Comparison of ENCODE assay signal across 1 cellular context in genomic region chr19:40414536-40415535, GRCh38.
TF ChIP-seq lines count a peak whose summit lies in the region.

No MANE protein-coding gene starts in this region.

TF ChIP-seq in H1, 55 proteins besides CTCF, POLR2A, EP300 and RAD21:
- TF ChIP-seq USF2 (IDR thresholded peaks at IDR 0.05; ENCODE audit: low read length) (no peak), NANOG (IDR thresholded peaks at IDR 0.05; ENCODE audit: insufficient read depth, low read depth, low read length, poor library complexity, severe bottlenecking) (no peak), FOSL1 (IDR thresholded peaks at IDR 0.05; ENCODE audit: insufficient read depth, low read depth, low read length) (no peak), TEAD4 (IDR thresholded peaks at IDR 0.05; ENCODE audit: low read depth, low read length) (peak; percentile 79), GABPA (IDR thresholded peaks at IDR 0.05; ENCODE audit: borderline replicate concordance, insufficient read depth, low read length) (no peak), SIN3A (conservative IDR thresholded peaks at IDR 0.05 in 1 of 2, IDR thresholded peaks at IDR 0.05 in 1 of 2; ENCODE audit: low read depth in 1 of 2, low read length in 2 of 2) (no peak), SP4 (IDR thresholded peaks at IDR 0.05; ENCODE audit: low read length) (no peak), JUN (IDR thresholded peaks at IDR 0.05; ENCODE audit: low read depth, low read length) (no peak), MAFK (IDR thresholded peaks at IDR 0.05; ENCODE audit: low read depth, low read length) (peak; percentile 80), EZH2 (IDR thresholded peaks at IDR 0.05; ENCODE audit: low read depth, low read length, severe bottlenecking) (no peak), TCF12 (IDR thresholded peaks at IDR 0.05; ENCODE audit: low read depth, low read length) (no peak)
